8 cellular contexts compared by ENCODE assay signal in genomic region chr1:156591432-156592157, GRCh38. TPM values are rescaled to one million over a fixed set of nuclear protein-coding genes. Genes with fewer than 3 reads are reported as not detected.
DNase-seq lines count a peak whose midpoint lies in the region; ATAC-seq and TF ChIP-seq lines count a peak whose summit lies in the region.

Gene NAXE, plus strand, starts transcription at chr1:156591776. Its CDS starts 29 bp downstream, at chr1:156591805.

- peak; percentile 83 for DNase-seq in A673 (ENCODE audit: low spot score)
- peak; percentile 76 for DNase-seq in NCI-H2171 treated with DMSO at 0.1 percent for 48 hours (lab: John Stamatoyannopoulos, UW)
- peak; percentile 80 for DNase-seq in activated CD4-positive, CD25-positive, alpha-beta regulatory T cell treated with anti-CD3 and anti-CD28 coated beads, Interleukin-2, amount 50 U/mL, for 72 hours
- DNase-seq in chondrocyte (ENCODE audit: low spot score): no peak
- DNase-seq in kidney glomerular epithelial cell (lab: John Stamatoyannopoulos, UW): peak; percentile 8
- DNase-seq in stimulated activated CD4-positive, alpha-beta T cell treated with anti-CD3 and anti-CD28 coated beads, Interleukin-1b, Interleukin-23, amount 100 ng/mL, for 24 hours (ENCODE audit: low read depth in 4 of 4, low spot score in 1 of 4): peak; percentile 47 to 67 (median 58)

- peak within 1 kb of the TSS; percentile 80 for H3K27ac Mint-ChIP-seq in chondrocyte (ENCODE audit: unreplicated experiment)

- CTCF ChIA-PET in A673 (lab: Charles Lee): interaction anchor here (0.6 to 1.7 kb wide), 4 partner anchors 10 to 209 kb away, joined by 4 to 9 read pairs (median 6); partner anchors contain the start of gene GPATCH4

- peak within 1 kb of the TSS; percentile 78 for H3K4me3 Mint-ChIP-seq in chondrocyte (ENCODE audit: unreplicated experiment)

- intact Hi-C loops in A673 (cut with micrococcal nuclease; ENCODE audit: unreplicated experiment): no loop called here

- H3K9me3 Mint-ChIP-seq in chondrocyte (ENCODE audit: low read depth): no peaks in the 10 kb centered on the region

- H3K27me3 Mint-ChIP-seq in chondrocyte (ENCODE audit: low read depth): no peaks in the 10 kb centered on the region

- POLR2A ChIA-PET in A673 (lab: Charles Lee; ENCODE audit: low non-redundant PET): no interaction called here

- H3K36me3 Mint-ChIP-seq in chondrocyte (ENCODE audit: low read depth): peaks cover 8% of the 10 kb centered on the region

- peak; percentile 55 for ATAC-seq in GM18519 (IDR thresholded peaks at IDR 0.05; ENCODE audit: low FRiP score, unreplicated experiment)
- ATAC-seq in HG03039 (IDR thresholded peaks at IDR 0.05; ENCODE audit: unreplicated experiment): peak; percentile 88

- BruUV-seq in A673 (replicated peaks; lab: Mats Ljungman, UMichigan): TSS peak; percentile 44

- no peaks in the 10 kb centered on the region for H3K9me3 ChIP-seq in A673 (ENCODE audit: low read depth, low read length, poor library complexity, severe bottlenecking)

- H3K27me3 ChIP-seq in A673 (replicated peaks; ENCODE audit: insufficient read depth, low read depth, low read length, poor library complexity): no peaks in the 10 kb centered on the region

- peaks cover 15% of the 10 kb centered on the region for H3K4me1 Mint-ChIP-seq in chondrocyte (ENCODE audit: low read depth)

- H3K4me1 ChIP-seq in A673 (ENCODE audit: insufficient read depth, low read length, poor library complexity, severe bottlenecking): peaks cover 4% of the 10 kb centered on the region

- peaks cover 35% of the 10 kb centered on the region for H3K36me3 ChIP-seq in A673 (ENCODE audit: insufficient read depth, low read length, poor library complexity, severe bottlenecking)

- H3K4me3 ChIP-seq in A673 (ENCODE audit: low read depth, low read length, poor library complexity, severe bottlenecking): peak within 1 kb of the TSS; percentile 84

- no peak for TF ChIP-seq CTCF in A673 (conservative IDR thresholded peaks at IDR 0.05; ENCODE audit: low read depth, low read length)
- TF ChIP-seq CTCF in chondrocyte (IDR thresholded peaks at IDR 0.05): peak; percentile 22

- H3K27ac ChIP-seq in A673 (ENCODE audit: low read depth, low read length, poor library complexity, severe bottlenecking): peak within 1 kb of the TSS; percentile 88

RNA-seq across cellular contexts. Expression of gene NAXE, which starts in this region (rescaled TPM):
- total RNA-seq in A673 (2021) (125 and 138 TPM in 2 replicates), chondrocyte (54.8 to 59.6 TPM (median 56.2 TPM) in 3 replicates)
